In genomic region chr1:36436820-36437219, GRCh38 we compare ENCODE assay signal across 21 cellular contexts. TPM values are rescaled to one million over a fixed set of nuclear protein-coding genes. Genes with fewer than 3 reads are reported as not detected.
A peak's percentile ranks its signal among the peaks of the same experiment; 100 is the strongest.
DNase-seq lines count a peak whose midpoint lies in the region; ATAC-seq and TF ChIP-seq lines count a peak whose summit lies in the region.
"Had no signal": no experiment of that assay in that cellular context is flagged by ENCODE, and none has a peak within 500 bp of the region (broad histone marks: within the 10 kb centered on the region; RNA-seq: fewer than 3 reads in every experiment).

No MANE protein-coding gene starts in this region.

- intact Hi-C loops in left ventricle myocardium inferior (cut with micrococcal nuclease): no loop called here
- intact Hi-C loops in CD4-positive, alpha-beta T cell (cut with DNase I, micrococcal nuclease): no loop called here

- no peaks in the 10 kb centered on the region for H3K79me2 ChIP-seq in MM.1S (ENCODE audit: low read length)

- TF ChIP-seq CTCF in MM.1S (IDR thresholded peaks at IDR 0.05; ENCODE audit: low read length): no peak
- no peak for TF ChIP-seq CTCF in left ventricle myocardium inferior (IDR thresholded peaks at IDR 0.05; ENCODE audit: borderline replicate concordance)
- no peak for TF ChIP-seq CTCF in CD4-positive, alpha-beta T cell (IDR thresholded peaks at IDR 0.05)

- H3K9me2 ChIP-seq in MM.1S (replicated peaks; ENCODE audit: insufficient read depth, low read length): no peaks in the 10 kb centered on the region

- no peaks in the 10 kb centered on the region for H3K27me3 ChIP-seq in MM.1S (replicated peaks; ENCODE audit: insufficient read depth, low read length)
- no peaks in the 10 kb centered on the region for H3K27me3 ChIP-seq in left ventricle myocardium inferior (ENCODE audit: low read depth)
- no peaks in the 10 kb centered on the region for H3K27me3 ChIP-seq in CD4-positive, alpha-beta T cell (ENCODE audit: control insufficient read depth, insufficient read depth, low read length)
- H3K27me3 ChIP-seq: gastroesophageal sphincter had no signal

- H3K27me3 Mint-ChIP-seq in CD4-positive, alpha-beta T cell: no peaks in the 10 kb centered on the region
- H3K27me3 Mint-ChIP-seq: B cell, progenitor cell of endocrine pancreas had no signal

- H3K4me1 Mint-ChIP-seq in CD4-positive, alpha-beta T cell (ENCODE audit: low read depth): no peaks in the 10 kb centered on the region
- H3K4me1 Mint-ChIP-seq: B cell, natural killer cell had no signal

- H3K9me3 ChIP-seq in MM.1S (replicated peaks; ENCODE audit: insufficient read depth, low read length): no peaks in the 10 kb centered on the region
- H3K9me3 ChIP-seq in left ventricle myocardium inferior (replicated peaks): no peaks in the 10 kb centered on the region
- no peaks in the 10 kb centered on the region for H3K9me3 ChIP-seq in CD4-positive, alpha-beta T cell (ENCODE audit: control insufficient read depth, low read length)
- H3K9me3 ChIP-seq: gastroesophageal sphincter had no signal

- H3K27ac ChIP-seq in MM.1S (ENCODE audit: low read length) (peak overlapping the region; percentile 64; the same call in 1 of the 2 replicates), epithelial cell of prostate (peak overlapping the region; percentile 74), left ventricle myocardium inferior (replicated peaks) (no peak overlapping the region)
- H3K27ac ChIP-seq in CD4-positive, alpha-beta T cell (ENCODE audit: low read depth, low read length): no peak overlapping the region
- H3K27ac ChIP-seq: coronary artery, gastroesophageal sphincter had no signal

- no peak overlapping the region for H3K9ac ChIP-seq in MM.1S (ENCODE audit: low read length)

- H3K9me3 Mint-ChIP-seq in CD4-positive, alpha-beta T cell: no peaks in the 10 kb centered on the region
- H3K9me3 Mint-ChIP-seq: activated T-helper 1 cell treated with anti-CD3 and anti-CD28 coated beads, Interleukin-12 subunit alpha, Interleukin-12 subunit beta, Interleukin-2, Interleukin-4 antibody, amounts not matched to agents 30 ng/mL and 10 ng/mL and 1 ng/mL, durations not matched to agents 14 hours and 24 hours and 36 hours; natural killer cell had no signal

- ATAC-seq in CD4-positive, alpha-beta T cell (ENCODE audit: poor library complexity): no peak
- ATAC-seq: gastroesophageal sphincter, natural killer cell had no signal

- H3F3A ChIP-seq in MM.1S (ENCODE audit: insufficient read depth, low read length): no peaks in the 10 kb centered on the region

- H3K4me1 ChIP-seq in MM.1S (ENCODE audit: low read length) (peaks cover 8% of the 10 kb centered on the region), left ventricle myocardium inferior (no peaks in the 10 kb centered on the region)
- H3K4me1 ChIP-seq: gastroesophageal sphincter had no signal

- peak overlapping the region; percentile 39 for H3K4me2 ChIP-seq in MM.1S (ENCODE audit: low read depth, low read length)

- H3K36me3 ChIP-seq in MM.1S (replicated peaks; ENCODE audit: insufficient read depth, low read length): no peaks in the 10 kb centered on the region
- H3K36me3 ChIP-seq in left ventricle myocardium inferior: peaks cover 17% of the 10 kb centered on the region

- no peak overlapping the region for H3K4me3 Mint-ChIP-seq in CD4-positive, alpha-beta T cell
- H3K4me3 Mint-ChIP-seq: activated T-helper 1 cell treated with anti-CD3 and anti-CD28 coated beads, Interleukin-12 subunit alpha, Interleukin-12 subunit beta, Interleukin-2, Interleukin-4 antibody, amounts not matched to agents 30 ng/mL and 10 ng/mL and 1 ng/mL, durations not matched to agents 14 hours and 24 hours and 36 hours; B cell; natural killer cell had no signal

- POLR2A ChIA-PET in CD4-positive, alpha-beta T cell (lab: Charles Lee): no interaction called here

- H3K4me3 ChIP-seq in MM.1S (ENCODE audit: low read length) (no peak overlapping the region), left ventricle myocardium inferior (no peak overlapping the region)
- H3K4me3 ChIP-seq: coronary artery, gastroesophageal sphincter had no signal

- DNase-seq in ELF-1 (ENCODE audit: low read depth, low spot score): peak; percentile 43
- DNase-seq in MM.1S: peak; percentile 57
- peak; percentile 80 for DNase-seq in epithelial cell of prostate (ENCODE audit: low read depth, low spot score)
- DNase-seq in non-pigmented ciliary epithelial cell (ENCODE audit: low read depth): peak; percentile 41
- no peak for DNase-seq in left ventricle myocardium inferior
- no peak for DNase-seq in stimulated activated CD4-positive, alpha-beta T cell treated with anti-CD3 and anti-CD28 coated beads, Interleukin-12 subunit alpha, Interleukin-12 subunit beta, amount 100 ng/mL, for 4 hours
- no peak for DNase-seq in NCI-H526 (lab: John Stamatoyannopoulos, UW)
- no peak for DNase-seq in CD4-positive, alpha-beta T cell
- DNase-seq: natural killer cell, NCI-H1694 treated with DMSO at 0.1 percent for 48 hours, small intestine, T-helper 9 cell had no signal

- H4K20me1 ChIP-seq in MM.1S (ENCODE audit: insufficient read depth, low read length): no peaks in the 10 kb centered on the region

- H2AFZ ChIP-seq in MM.1S (ENCODE audit: low read length): no peak overlapping the region

- no peaks in the 10 kb centered on the region for H3K36me3 Mint-ChIP-seq in CD4-positive, alpha-beta T cell (ENCODE audit: low read depth)
- H3K36me3 Mint-ChIP-seq: natural killer cell had no signal

- H3K27ac Mint-ChIP-seq in CD4-positive, alpha-beta T cell: no peak overlapping the region
- H3K27ac Mint-ChIP-seq: activated T-helper 1 cell treated with anti-CD3 and anti-CD28 coated beads, Interleukin-12 subunit alpha, Interleukin-12 subunit beta, Interleukin-2, Interleukin-4 antibody, amounts not matched to agents 30 ng/mL and 10 ng/mL and 1 ng/mL, durations not matched to agents 14 hours and 24 hours and 36 hours; B cell; natural killer cell; progenitor cell of endocrine pancreas had no signal

- CTCF ChIA-PET in CD4-positive, alpha-beta T cell (lab: Charles Lee): interaction anchor here (1.5 kb wide), 1 partner anchor 94 kb away, joined by 4 read pairs; no protein-coding TSS in a partner anchor

RNA-seq across cellular contexts. Expression of gene OSCP1, which starts 13.4 kb away (rescaled TPM):
- total RNA-seq in left ventricle myocardium inferior: 7.1 TPM
- total RNA-seq in CD4-positive, alpha-beta T cell: 1 to 10 TPM in 1 of 2 experiments, under 1 TPM in 1; 0.82 to 2.4 TPM

RNA-seq across cellular contexts. Expression of gene MRPS15, which starts 27.4 kb away (rescaled TPM):
- total RNA-seq in left ventricle myocardium inferior: 108 TPM
- total RNA-seq in CD4-positive, alpha-beta T cell: 10 to 100 TPM; 35.4 to 36.4 TPM

RNA-seq across cellular contexts. Expression of gene LSM10, which starts 39.1 kb away (rescaled TPM):
- 53.6 TPM for total RNA-seq in left ventricle myocardium inferior
- total RNA-seq in CD4-positive, alpha-beta T cell: 10 to 100 TPM; 25.6 to 26.0 TPM

RNA-seq across cellular contexts. Expression of gene CSF3R, which starts 45.9 kb away (rescaled TPM):
- total RNA-seq in left ventricle myocardium inferior: 3.8 TPM
- 1 to 10 TPM; 3.7 to 4.1 TPM for total RNA-seq in CD4-positive, alpha-beta T cell
- total RNA-seq: activated CD8-positive, alpha-beta memory T cell treated with anti-CD3 and anti-CD28 coated beads for 36 hours; H1; MCF 10A; SK-MEL-5 had no signal

RNA-seq across cellular contexts. Expression of gene STK40, which starts 51.1 kb away (rescaled TPM):
- total RNA-seq in left ventricle myocardium inferior: 69.8 TPM
- 10 to 100 TPM; 17.8 to 20.7 TPM for total RNA-seq in CD4-positive, alpha-beta T cell

Comparison
In these comparisons a context has a peak if more than half of its experiments do, and no peak if none do; other contexts are left out.
1. DNase-seq: peak in ELF-1 (single experiment), MM.1S (single experiment), epithelial cell of prostate (single experiment) and non-pigmented ciliary epithelial cell (single experiment); none in left ventricle myocardium inferior (single experiment), stimulated activated CD4-positive, alpha-beta T cell treated with anti-CD3 and anti-CD28 coated beads, Interleukin-12 subunit alpha, Interleukin-12 subunit beta, amount 100 ng/mL, for 4 hours (single experiment), NCI-H526 (0 of 2) and CD4-positive, alpha-beta T cell (0 of 10).
2. H3K27ac ChIP-seq: peak in MM.1S (single experiment) and epithelial cell of prostate (single experiment); none in left ventricle myocardium inferior (single experiment) and CD4-positive, alpha-beta T cell (single experiment).